Comparison of ENCODE assay signal across 22 cellular contexts in genomic region chr16:51854401-51854951, GRCh38.
"Had no signal": no experiment of that assay in that cellular context is flagged by ENCODE, and none has a peak within 500 bp of the region (broad histone marks: within the 10 kb centered on the region; RNA-seq: fewer than 3 reads in every experiment).

No MANE protein-coding gene starts in this region.

- H3K9me3 ChIP-seq: body of pancreas had no signal

- DNase-seq: activated B cell treated with CpG ODN at 0.5 μM for 24 hours; activated CD4-positive, alpha-beta T cell treated with anti-CD3 and anti-CD28 coated beads for 48 hours; activated CD8-positive, alpha-beta T cell treated with anti-CD3 and anti-CD28 coated beads for 36 hours; activated naive CD4-positive, alpha-beta T cell; activated naive CD8-positive, alpha-beta T cell treated with anti-CD3 and anti-CD28 coated beads, Interleukin-2, amount 10 ng/mL, durations not matched to agents 7 days and 5 days; activated T-cell treated with anti-CD3 and anti-CD28 coated beads, Interleukin-2, amount 50 U/mL, for 1 hour; amygdala; body of pancreas; caudate nucleus; effector memory CD8-positive, alpha-beta T cell; foreskin melanocyte; glutamatergic neuron; hypothalamus; midbrain; occipital lobe; posterior cingulate gyrus; stimulated activated naive CD8-positive, alpha-beta T cell treated with anti-CD3 and anti-CD28 coated beads, Interleukin-15, Interleukin-2, amounts not matched to agents 100 U/mL and 50 U/mL, for 24 hours; substantia nigra had no signal

- H3K36me3 ChIP-seq: tibial nerve had no signal

- H3K4me3 Mint-ChIP-seq: activated B cell treated with CpG ODN at 0.5 μM for 24 hours; activated CD8-positive, alpha-beta T cell treated with anti-CD3 and anti-CD28 coated beads for 36 hours; activated naive CD8-positive, alpha-beta T cell treated with anti-CD3 and anti-CD28 coated beads, Interleukin-2, amount 10 ng/mL, durations not matched to agents 7 days and 5 days; activated T-helper 17 cell treated with anti-CD3 and anti-CD28 coated beads, Interleukin-2, amount 50 U/mL, for 72 hours; effector memory CD8-positive, alpha-beta T cell had no signal

- H3K27me3 Mint-ChIP-seq: activated B cell treated with CpG ODN at 0.5 μM for 24 hours; activated CD8-positive, alpha-beta T cell treated with anti-CD3 and anti-CD28 coated beads for 36 hours; activated naive CD8-positive, alpha-beta T cell treated with anti-CD3 and anti-CD28 coated beads, Interleukin-2, amount 10 ng/mL, durations not matched to agents 7 days and 5 days; activated T-helper 17 cell treated with anti-CD3 and anti-CD28 coated beads, Interleukin-2, amount 50 U/mL, for 72 hours; effector memory CD8-positive, alpha-beta T cell had no signal

- H3K4me1 ChIP-seq: body of pancreas, tibial nerve had no signal

- H3K27ac ChIP-seq: body of pancreas, epithelial cell of prostate, tibial nerve had no signal

- ATAC-seq: activated CD8-positive, alpha-beta T cell treated with anti-CD3 and anti-CD28 coated beads for 36 hours; activated T-helper 17 cell treated with anti-CD3 and anti-CD28 coated beads, Interleukin-2, amount 50 U/mL, for 72 hours; body of pancreas; effector memory CD8-positive, alpha-beta T cell; stimulated activated naive CD8-positive, alpha-beta T cell treated with anti-CD3 and anti-CD28 coated beads, Interleukin-15, Interleukin-2, amounts not matched to agents 100 U/mL and 50 U/mL, for 24 hours had no signal

- H3K36me3 Mint-ChIP-seq: activated naive CD8-positive, alpha-beta T cell treated with anti-CD3 and anti-CD28 coated beads, Interleukin-2, amount 10 ng/mL, durations not matched to agents 7 days and 5 days had no signal

- H3K27me3 ChIP-seq: body of pancreas, tibial nerve had no signal

- H3K4me3 ChIP-seq: body of pancreas, lung, tibial nerve had no signal

- H3K4me1 Mint-ChIP-seq: activated B cell treated with CpG ODN at 0.5 μM for 24 hours; activated T-helper 17 cell treated with anti-CD3 and anti-CD28 coated beads, Interleukin-2, amount 50 U/mL, for 72 hours had no signal

- H3K27ac Mint-ChIP-seq: activated B cell treated with CpG ODN at 0.5 μM for 24 hours; activated CD8-positive, alpha-beta T cell treated with anti-CD3 and anti-CD28 coated beads for 36 hours; activated naive CD8-positive, alpha-beta T cell treated with anti-CD3 and anti-CD28 coated beads, Interleukin-2, amount 10 ng/mL, durations not matched to agents 7 days and 5 days; activated T-helper 17 cell treated with anti-CD3 and anti-CD28 coated beads, Interleukin-2, amount 50 U/mL, for 72 hours; effector memory CD8-positive, alpha-beta T cell had no signal

- H3K9me3 Mint-ChIP-seq: activated B cell treated with CpG ODN at 0.5 μM for 24 hours had no signal
